ENCODE assay signal across 8 cellular contexts in genomic region chr5:151523335-151523734, GRCh38.
DNase-seq lines count a peak whose midpoint lies in the region; ATAC-seq, FAIRE-seq and TF ChIP-seq lines count a peak whose summit lies in the region.

No MANE protein-coding gene starts in this region.

- no peak for FAIRE-seq in D721Med (lab: Jason Lieb, UNC)

- peak; percentile 89 for ATAC-seq in GM18909 (IDR thresholded peaks at IDR 0.05; ENCODE audit: poor library complexity, unreplicated experiment)
- ATAC-seq in HG03060 (IDR thresholded peaks at IDR 0.05; ENCODE audit: low read depth, unreplicated experiment): peak; percentile 80
- peak; percentile 67 to 69 for ATAC-seq in activated T-cell treated with anti-CD3 and anti-CD28 coated beads, Interleukin-2, amount 50 U/mL, for 4 hours

- H3K36me3 Mint-ChIP-seq in activated T-cell treated with anti-CD3 and anti-CD28 coated beads, Interleukin-2, amount 50 U/mL, for 4 hours (ENCODE audit: insufficient read depth): no peaks in the 10 kb centered on the region

- no peaks in the 10 kb centered on the region for H3K9me3 Mint-ChIP-seq in activated T-cell treated with anti-CD3 and anti-CD28 coated beads, Interleukin-2, amount 50 U/mL, for 4 hours

- H3K27me3 Mint-ChIP-seq in activated T-cell treated with anti-CD3 and anti-CD28 coated beads, Interleukin-2, amount 50 U/mL, for 4 hours (ENCODE audit: low read depth): no peaks in the 10 kb centered on the region

- peak; percentile 44 for TF ChIP-seq CTCF in D721Med (IDR thresholded peaks at IDR 0.05; ENCODE audit: insufficient read depth, missing control alignments)

- no peak for DNase-seq in D721Med (ENCODE audit: insufficient read length, low spot score)
- peak; percentile 8 for DNase-seq in NCI-H524 treated with DMSO at 0.1 percent for 48 hours (lab: John Stamatoyannopoulos, UW)
- no peak for DNase-seq in activated T-cell treated with anti-CD3 and anti-CD28 coated beads, Interleukin-2, amount 50 U/mL, for 4 hours
- DNase-seq in hepatic stellate cell (ENCODE audit: low spot score): peak; percentile 69
- DNase-seq in stimulated activated CD4-positive, alpha-beta T cell treated with anti-CD3 and anti-CD28 coated beads, Interleukin-4, amount 100 ng/mL, for 1 hour: peak; percentile 20
- DNase-seq in effector CD8-positive, alpha-beta T cell (lab: John Stamatoyannopoulos, UW): no peak

- peaks cover 4% of the 10 kb centered on the region for H3K4me1 Mint-ChIP-seq in activated T-cell treated with anti-CD3 and anti-CD28 coated beads, Interleukin-2, amount 50 U/mL, for 4 hours (ENCODE audit: low read depth)

- no peak overlapping the region for H3K4me3 Mint-ChIP-seq in activated T-cell treated with anti-CD3 and anti-CD28 coated beads, Interleukin-2, amount 50 U/mL, for 4 hours

Comparison
In these comparisons a context has a peak if more than half of its experiments do, and no peak if none do; other contexts are left out.
1. DNase-seq: peak in NCI-H524 treated with DMSO at 0.1 percent for 48 hours (single experiment), hepatic stellate cell (single experiment) and stimulated activated CD4-positive, alpha-beta T cell treated with anti-CD3 and anti-CD28 coated beads, Interleukin-4, amount 100 ng/mL, for 1 hour (single experiment); none in D721Med (single experiment), activated T-cell treated with anti-CD3 and anti-CD28 coated beads, Interleukin-2, amount 50 U/mL, for 4 hours (single experiment) and effector CD8-positive, alpha-beta T cell (single experiment).
2. Peak in every context shown above with its lines, with median percentiles within 50 percentile points of each other: ATAC-seq.